ENCODE assay signal across 21 cellular contexts in genomic region chr10:31906039-31906438, GRCh38. TPM values are rescaled to one million over a fixed set of nuclear protein-coding genes. Genes with fewer than 3 reads are reported as not detected.
DNase-seq lines count a peak whose midpoint lies in the region; ATAC-seq and TF ChIP-seq lines count a peak whose summit lies in the region.
"Had no signal": no experiment of that assay in that cellular context is flagged by ENCODE, and none has a peak within 500 bp of the region (broad histone marks: within the 10 kb centered on the region; RNA-seq: fewer than 3 reads in every experiment).

No MANE protein-coding gene starts in this region.

- peaks cover 3% of the 10 kb centered on the region for H3K4me1 ChIP-seq in mesenchymal stem cell (ENCODE audit: control insufficient read depth, insufficient read depth, low read depth, low read length)
- H3K4me1 ChIP-seq: SJSA1 had no signal

- no peak overlapping the region for H3K4me2 ChIP-seq in mesenchymal stem cell (ENCODE audit: low read length, poor library complexity, severe bottlenecking)
- H3K4me2 ChIP-seq: KMS-11 had no signal

- peak overlapping the region; percentile 12 for H3K27ac Mint-ChIP-seq in CD4-positive, alpha-beta T cell
- H3K27ac Mint-ChIP-seq: B cell, CD14-positive monocyte had no signal

- CTCF ChIA-PET in CD4-positive, alpha-beta T cell (lab: Charles Lee): no interaction called here

- H4K91ac ChIP-seq in mesenchymal stem cell (ENCODE audit: low read length): no peak overlapping the region

- no peak overlapping the region for H3K4ac ChIP-seq in mesenchymal stem cell (ENCODE audit: low read depth in 1 of 2, low read length in 2 of 2)

- TF ChIP-seq CTCF in CD4-positive, alpha-beta T cell (IDR thresholded peaks at IDR 0.05): no peak

- no peak overlapping the region for H2BK120ac ChIP-seq in mesenchymal stem cell (ENCODE audit: low read depth, low read length)

- no peaks in the 10 kb centered on the region for H3K9me3 Mint-ChIP-seq in CD4-positive, alpha-beta T cell

- WGBS in mesenchymal stem cell: 83% methylated on average over 3 of the region's 5 CpGs

- H2BK5ac ChIP-seq in mesenchymal stem cell (ENCODE audit: low read depth, low read length, poor library complexity, severe bottlenecking): no peak overlapping the region

- no peak for ATAC-seq in CD4-positive, alpha-beta T cell (ENCODE audit: poor library complexity)
- ATAC-seq in GM18909 (IDR thresholded peaks at IDR 0.05; ENCODE audit: poor library complexity, unreplicated experiment): no peak
- ATAC-seq: HepG2, Right ventricle myocardium inferior had no signal

- no peaks in the 10 kb centered on the region for H3K27me3 ChIP-seq in CD4-positive, alpha-beta T cell (ENCODE audit: control insufficient read depth, insufficient read depth, low read length)
- no peaks in the 10 kb centered on the region for H3K27me3 ChIP-seq in mesenchymal stem cell (ENCODE audit: control insufficient read depth in 1 of 2, insufficient read depth in 1 of 2, low read length in 2 of 2)
- H3K27me3 ChIP-seq: SJSA1 had no signal

- H2BK15ac ChIP-seq in mesenchymal stem cell (ENCODE audit: low read depth, poor library complexity, severe bottlenecking): no peak overlapping the region

- H3K9ac ChIP-seq in mesenchymal stem cell (ENCODE audit: low read length): no peak overlapping the region
- H3K9ac ChIP-seq: KMS-11 had no signal

- no peak overlapping the region for H2BK12ac ChIP-seq in mesenchymal stem cell (ENCODE audit: low read length in 2 of 2)

- H3K36me3 Mint-ChIP-seq in CD4-positive, alpha-beta T cell (ENCODE audit: low read depth): peaks cover 83% of the 10 kb centered on the region

- no peaks in the 10 kb centered on the region for H3K9me3 ChIP-seq in CD4-positive, alpha-beta T cell (ENCODE audit: control insufficient read depth, low read length)
- no peaks in the 10 kb centered on the region for H3K9me3 ChIP-seq in mesenchymal stem cell (ENCODE audit: control insufficient read depth, low read length)

- no peak overlapping the region for H4K8ac ChIP-seq in mesenchymal stem cell (ENCODE audit: low read length)

- no peak overlapping the region for H2AFZ ChIP-seq in mesenchymal stem cell (ENCODE audit: low read depth, low read length)

- POLR2A ChIA-PET in CD4-positive, alpha-beta T cell (lab: Charles Lee): interaction anchor here (0.6 to 0.7 kb wide), 2 partner anchors 16 to 23 kb away, joined by 3 read pairs; partner anchors contain the start of gene ARHGAP12

- H3K27me3 Mint-ChIP-seq in CD4-positive, alpha-beta T cell: no peaks in the 10 kb centered on the region
- H3K27me3 Mint-ChIP-seq: B cell had no signal

- H3K27ac ChIP-seq in CD4-positive, alpha-beta T cell (ENCODE audit: low read depth, low read length): no peak overlapping the region
- H3K27ac ChIP-seq in mesenchymal stem cell (ENCODE audit: low read length, poor library complexity, severe bottlenecking): no peak overlapping the region
- H3K27ac ChIP-seq: HL-60, KMS-11, SJSA1 had no signal

- intact Hi-C loops in CD4-positive, alpha-beta T cell (cut with DNase I, micrococcal nuclease): no loop called here

- no peak overlapping the region for H3K4me3 ChIP-seq in mesenchymal stem cell (ENCODE audit: insufficient read depth in 1 of 2, low read depth in 1 of 2, low read length in 2 of 2)
- H3K4me3 ChIP-seq: SJSA1 had no signal

- H3K36me3 ChIP-seq in mesenchymal stem cell (ENCODE audit: control insufficient read depth in 1 of 2, insufficient read depth in 2 of 2, low read depth in 1 of 2, low read length in 2 of 2): peaks cover 3 to 39% of the 10 kb centered on the region in 2 experiments

- H3K14ac ChIP-seq in mesenchymal stem cell (ENCODE audit: low read length in 2 of 2): peak overlapping the region in 1 of 2 experiments; percentile 41

- no peak overlapping the region for H3K23ac ChIP-seq in mesenchymal stem cell (ENCODE audit: low read length in 2 of 2)

- DNase-seq in CD4-positive, alpha-beta T cell: no peak
- peak; percentile 17 for DNase-seq in HCEC 1CT
- peak; percentile 46 for DNase-seq in dermis blood vessel endothelial cell
- peak; percentile 40 for DNase-seq in mesenchymal stem cell
- no peak for DNase-seq in cerebellar nuclear complex (lab: John Stamatoyannopoulos, UW)
- DNase-seq in NCI-H2196 (lab: John Stamatoyannopoulos, UW; ENCODE audit: unreplicated experiment): no peak
- no peak for DNase-seq in NCI-H187 treated with DMSO at 0.1 percent for 48 hours (lab: John Stamatoyannopoulos, UW)
- DNase-seq: H9, NCI-H1092 treated with DMSO at 0.1 percent for 48 hours, NCI-H146, NCI-H2029 treated with DMSO at 0.1 percent for 48 hours, NCI-H345, NCI-H524 treated with DMSO at 0.1 percent for 48 hours had no signal

- peaks cover 78% of the 10 kb centered on the region for H3K4me1 Mint-ChIP-seq in CD4-positive, alpha-beta T cell (ENCODE audit: low read depth)
- H3K4me1 Mint-ChIP-seq: H9 had no signal

- no peak overlapping the region for H3K4me3 Mint-ChIP-seq in CD4-positive, alpha-beta T cell
- H3K4me3 Mint-ChIP-seq: B cell, CD14-positive monocyte, H9 had no signal

- peaks cover 25% of the 10 kb centered on the region for H3K79me1 ChIP-seq in mesenchymal stem cell (replicated peaks; ENCODE audit: low read length, poor library complexity, severe bottlenecking)

- H3K18ac ChIP-seq in mesenchymal stem cell (ENCODE audit: low read depth in 1 of 2, low read length in 2 of 2): peak overlapping the region in 1 of 2 experiments; percentile 11

- H2AK5ac ChIP-seq in mesenchymal stem cell (ENCODE audit: low read length, severe bottlenecking): no peak overlapping the region

RNA-seq across cellular contexts. Expression of gene ARHGAP12, which starts 22.6 kb away (rescaled TPM):
- 10 to 100 TPM; 40.3 to 41.1 TPM for total RNA-seq in CD4-positive, alpha-beta T cell
- total RNA-seq in dermis blood vessel endothelial cell: 26.2 and 35.6 TPM in 2 replicates
- polyA plus RNA-seq in mesenchymal stem cell (2013, experiment 1 of 2): 20.8 TPM
- polyA plus RNA-seq in mesenchymal stem cell (2013, experiment 2 of 2): 20.0 TPM

Comparison
In these comparisons a context has a peak if more than half of its experiments do, and no peak if none do; other contexts are left out.
1. DNase-seq: peak in HCEC 1CT (single experiment), dermis blood vessel endothelial cell (single experiment) and mesenchymal stem cell (single experiment); none in CD4-positive, alpha-beta T cell (0 of 10), cerebellar nuclear complex (0 of 2), NCI-H2196 (single experiment) and NCI-H187 treated with DMSO at 0.1 percent for 48 hours (single experiment).